ENCODE assay signal across 8 cellular contexts in the genomic region with DNA sequence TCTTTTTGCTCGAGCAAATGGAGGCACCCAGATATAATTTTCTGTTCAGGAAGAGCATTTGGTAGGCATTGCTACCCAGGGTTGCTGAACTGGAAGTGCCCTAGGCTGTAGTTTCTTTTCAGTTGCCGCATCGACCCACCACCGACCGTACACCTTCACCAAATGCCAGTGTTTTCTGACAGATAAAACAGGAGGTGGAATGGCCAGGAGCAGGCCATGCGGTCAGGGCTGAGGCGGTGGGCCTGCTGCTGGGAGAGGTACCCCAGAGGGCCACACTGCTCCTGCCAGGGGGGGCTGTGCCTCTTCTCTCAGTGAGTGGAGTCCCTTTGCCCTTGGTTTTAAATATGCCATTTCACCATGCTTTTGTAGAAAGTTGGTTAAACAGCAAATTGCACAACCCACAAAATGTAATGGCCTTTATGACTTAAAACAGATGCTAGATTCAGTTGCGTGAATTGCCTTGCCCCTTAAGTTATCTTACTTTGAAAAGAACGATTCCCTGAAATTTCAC. TPM values are rescaled to one million over a fixed set of nuclear protein-coding genes. Genes with fewer than 3 reads are reported as not detected.
A peak's percentile ranks its signal among the peaks of the same experiment; 100 is the strongest.
DNase-seq lines count a peak whose midpoint lies in the region; ATAC-seq, FAIRE-seq and TF ChIP-seq lines count a peak whose summit lies in the region.

No MANE protein-coding gene starts in this region.

- DNase-seq in AG09309 (ENCODE audit: low read depth) (peak; percentile 47), MG63 (peak; percentile 23), bronchial epithelial cell (ENCODE audit: low read depth) (no peak), mucosa of descending colon (no peak), GDM1 (lab: John Stamatoyannopoulos, UW) (no peak), Karpas-422 (no peak)
- DNase-seq in stimulated activated CD4-positive, alpha-beta T cell treated with anti-CD3 and anti-CD28 coated beads, Interleukin-4, amount 100 ng/mL, for 4 hours, result no peak

- ATAC-seq in mucosa of descending colon (peak; percentile 6), GM18502 (IDR thresholded peaks at IDR 0.05; ENCODE audit: poor library complexity, unreplicated experiment) (no peak)

- H3K27me3 ChIP-seq in MG63, result no peaks in the 10 kb centered on the region
- no peaks in the 10 kb centered on the region for H3K27me3 ChIP-seq in bronchial epithelial cell (ENCODE audit: control insufficient read depth, insufficient read depth, low read length)
- H3K27me3 ChIP-seq in Karpas-422 (ENCODE audit: low read length), result no peaks in the 10 kb centered on the region

- H3K79me2 ChIP-seq in Karpas-422 (ENCODE audit: low read length), result no peaks in the 10 kb centered on the region

- no peaks in the 10 kb centered on the region for H3K36me3 ChIP-seq in MG63
- H3K36me3 ChIP-seq in bronchial epithelial cell (ENCODE audit: control insufficient read depth, insufficient read depth, low read length), result no peaks in the 10 kb centered on the region
- H3K36me3 ChIP-seq in mucosa of descending colon (ENCODE audit: low read depth), result no peaks in the 10 kb centered on the region
- H3K36me3 ChIP-seq in Karpas-422 (ENCODE audit: insufficient read depth, low read length), result no peaks in the 10 kb centered on the region

- no peaks in the 10 kb centered on the region for H3K4me1 ChIP-seq in mucosa of descending colon (ENCODE audit: low read depth)
- H3K4me1 ChIP-seq in Karpas-422 (ENCODE audit: low read length), result no peaks in the 10 kb centered on the region

- peaks cover 14% of the 10 kb centered on the region for H4K20me1 ChIP-seq in Karpas-422 (ENCODE audit: insufficient read depth, low read depth, low read length)

- H3K27ac ChIP-seq in Karpas-422 (ENCODE audit: low read length), result no peak overlapping the region

- intact Hi-C loops in mucosa of descending colon (cut with DNase I, micrococcal nuclease), result no loop called here

- no peak for TF ChIP-seq CTCF in AG09309 (IDR thresholded peaks at IDR 0.05; ENCODE audit: control insufficient read depth, insufficient read depth, low read depth, low read length, missing control alignments)
- TF ChIP-seq CTCF in bronchial epithelial cell (IDR thresholded peaks at IDR 0.05; ENCODE audit: insufficient read depth, low read length, severe bottlenecking), result no peak
- TF ChIP-seq CTCF in mucosa of descending colon (IDR thresholded peaks at IDR 0.05), result no peak

- H3K9me2 ChIP-seq in Karpas-422 (replicated peaks; ENCODE audit: insufficient read depth, low read length), result no peaks in the 10 kb centered on the region

- H3K9me3 ChIP-seq in MG63 (no peaks in the 10 kb centered on the region), mucosa of descending colon (no peaks in the 10 kb centered on the region), Karpas-422 (ENCODE audit: low read length) (no peaks in the 10 kb centered on the region)

- H3K4me3 ChIP-seq in AG09309 (ENCODE audit: control insufficient read depth, low read depth, low read length), result peak overlapping the region; percentile 38
- H3K4me3 ChIP-seq in MG63, result peak overlapping the region; percentile 50
- H3K4me3 ChIP-seq in bronchial epithelial cell (ENCODE audit: low read depth, low read length), result peak overlapping the region; percentile 28
- H3K4me3 ChIP-seq in mucosa of descending colon, result no peak overlapping the region
- H3K4me3 ChIP-seq in Karpas-422 (ENCODE audit: low read length), result no peak overlapping the region

- FAIRE-seq in bronchial epithelial cell (lab: Jason Lieb, UNC), result no peak

- H3K9ac ChIP-seq in Karpas-422 (ENCODE audit: low read length), result no peak overlapping the region

- no peak overlapping the region for H2AFZ ChIP-seq in Karpas-422 (ENCODE audit: low read length)

- no peak overlapping the region for H3K4me2 ChIP-seq in Karpas-422 (ENCODE audit: low read depth, low read length, poor library complexity, severe bottlenecking)

RNA-seq across cellular contexts. Expression of a gene that starts 36.5 kb away (rescaled TPM):
- total RNA-seq in MG63 (2014; rRNA removed; shearing (Covaris generic); ENCODE audit: low replicate concordance), result 4.4 and 4.5 TPM in 2 replicates
- total RNA-seq in bronchial epithelial cell, result 1.3 and 1.5 TPM in 2 replicates
- total RNA-seq in mucosa of descending colon, result 10 to 100 TPM; 22.7 to 66.6 (median 36.9) TPM
- 4.7 and 5.7 TPM in 2 replicates for total RNA-seq in Karpas-422 (2014; rRNA removed; shearing (Covaris generic); ENCODE audit: low replicate concordance)

RNA-seq across cellular contexts. Expression of a gene that starts 38.2 kb away (rescaled TPM):
- 8.0 and 21.6 TPM in 2 replicates for total RNA-seq in MG63 (2014; rRNA removed; shearing (Covaris generic); ENCODE audit: low replicate concordance)
- total RNA-seq in bronchial epithelial cell, result 6.3 and 6.8 TPM in 2 replicates
- total RNA-seq in mucosa of descending colon, result 10 to 100 TPM; 47.6 to 61.4 (median 57.1) TPM
- total RNA-seq in Karpas-422 (2014; rRNA removed; shearing (Covaris generic); ENCODE audit: low replicate concordance), result 6.6 and 17.7 TPM in 2 replicates

Comparison
In these comparisons a context has a peak if more than half of its experiments do, and no peak if none do; other contexts are left out.
1. DNase-seq: peak in AG09309 (single experiment) and MG63 (single experiment); none in bronchial epithelial cell (single experiment), mucosa of descending colon (0 of 3), stimulated activated CD4-positive, alpha-beta T cell treated with anti-CD3 and anti-CD28 coated beads, Interleukin-4, amount 100 ng/mL, for 4 hours (0 of 2), GDM1 (single experiment) and Karpas-422 (single experiment).
2. H3K4me3 ChIP-seq: peak in AG09309 (single experiment), MG63 (single experiment) and bronchial epithelial cell (single experiment); none in mucosa of descending colon (single experiment) and Karpas-422 (single experiment).